Comparison of ENCODE assay signal across 10 cellular contexts in genomic region chr2:161416633-161417427, GRCh38. TPM values are rescaled to one million over a fixed set of nuclear protein-coding genes. Genes with fewer than 3 reads are reported as not detected.
DNase-seq lines count a peak whose midpoint lies in the region; ATAC-seq, FAIRE-seq and TF ChIP-seq lines count a peak whose summit lies in the region.
"Had no signal": no experiment of that assay in that cellular context is flagged by ENCODE, and none has a peak within 500 bp of the region (broad histone marks: within the 10 kb centered on the region; RNA-seq: fewer than 3 reads in every experiment).

No MANE protein-coding gene starts in this region.

- no peak for TF ChIP-seq EP300 in A549 (IDR thresholded peaks at IDR 0.05)

- TF ChIP-seq CTCF in A549 (IDR thresholded peaks at IDR 0.05) = no peak
- no peak for TF ChIP-seq CTCF in DOHH2 (IDR thresholded peaks at IDR 0.05; ENCODE audit: low read depth, low read length, poor library complexity, severe bottlenecking)
- no peak for TF ChIP-seq CTCF in activated CD8-positive, alpha-beta T cell treated with anti-CD3 and anti-CD28 coated beads for 36 hours (IDR thresholded peaks at IDR 0.05)

- CTCF ChIA-PET in A549 (lab: Yijun Ruan, JAX) = interaction anchor here (0.6 to 1.3 kb wide), 3 partner anchors 32 to 143 kb away, joined by 3 read pairs; no protein-coding TSS in a partner anchor
- CTCF ChIA-PET in activated CD8-positive, alpha-beta T cell treated with anti-CD3 and anti-CD28 coated beads for 36 hours (lab: Charles Lee) = interaction anchor here (1.5 kb wide), 1 partner anchor 11 kb away, joined by 6 read pairs; no protein-coding TSS in a partner anchor

- intact Hi-C loops in activated CD8-positive, alpha-beta T cell treated with anti-CD3 and anti-CD28 coated beads for 36 hours (cut with micrococcal nuclease) = no loop called here

- no peak overlapping the region for H3K27ac Mint-ChIP-seq in activated CD8-positive, alpha-beta T cell treated with anti-CD3 and anti-CD28 coated beads for 36 hours

- 47% methylated on average over 41 of the region's 44 CpGs for WGBS in A549 (ENCODE audit: missing lambda C conversion rate)

- DNase-seq in A549 (ENCODE audit: low read depth in 1 of 2, low spot score in 1 of 2) = no peak
- no peak for DNase-seq in activated CD8-positive, alpha-beta T cell treated with anti-CD3 and anti-CD28 coated beads for 36 hours
- DNase-seq in left kidney (ENCODE audit: low read depth, low spot score) = peak; percentile 15
- DNase-seq in RPMI8226 = no peak
- no peak for DNase-seq in GF-D8 (lab: John Stamatoyannopoulos, UW)
- DNase-seq: activated CD4-positive, CD25-positive, alpha-beta regulatory T cell had no signal

- H3K9me2 ChIP-seq in DOHH2 (replicated peaks; ENCODE audit: control insufficient read depth, low read length) = no peaks in the 10 kb centered on the region

- H3K9me3 Mint-ChIP-seq in activated CD8-positive, alpha-beta T cell treated with anti-CD3 and anti-CD28 coated beads for 36 hours = no peaks in the 10 kb centered on the region

- H3K4me3 ChIP-seq in A549 (peak overlapping the region; percentile 24), DOHH2 (ENCODE audit: low read length) (peak overlapping the region; percentile 48; the same call in 1 of the 2 replicates)

- peaks cover 43% of the 10 kb centered on the region for H3K4me1 Mint-ChIP-seq in activated CD8-positive, alpha-beta T cell treated with anti-CD3 and anti-CD28 coated beads for 36 hours (ENCODE audit: low read depth)

- H3K4me3 Mint-ChIP-seq in activated CD8-positive, alpha-beta T cell treated with anti-CD3 and anti-CD28 coated beads for 36 hours = peak overlapping the region; percentile 26

- no peak for TF ChIP-seq RAD21 in A549 (conservative IDR thresholded peaks at IDR 0.05 in 1 of 2, IDR thresholded peaks at IDR 0.05 in 1 of 2)

- H3K36me3 Mint-ChIP-seq in activated CD8-positive, alpha-beta T cell treated with anti-CD3 and anti-CD28 coated beads for 36 hours (ENCODE audit: low read depth) = peaks cover 2% of the 10 kb centered on the region

- H3K27ac ChIP-seq in A549 (no peak overlapping the region), DOHH2 (ENCODE audit: low read depth, low read length) (no peak overlapping the region)

- H3K36me3 ChIP-seq in DOHH2 (ENCODE audit: control insufficient read depth, low read length) = no peaks in the 10 kb centered on the region

- H3K4me1 ChIP-seq in A549 (no peaks in the 10 kb centered on the region), DOHH2 (ENCODE audit: control insufficient read depth, low read length) (peaks cover 37% of the 10 kb centered on the region)

- peaks cover 58% of the 10 kb centered on the region for H3K27me3 ChIP-seq in DOHH2 (ENCODE audit: control insufficient read depth, low read length)

- FAIRE-seq in A549 (lab: Jason Lieb, UNC) = no peak
- FAIRE-seq: colon had no signal

- H3K27me3 Mint-ChIP-seq in activated CD8-positive, alpha-beta T cell treated with anti-CD3 and anti-CD28 coated beads for 36 hours = peaks cover 64% of the 10 kb centered on the region

- no peaks in the 10 kb centered on the region for H4K20me1 ChIP-seq in DOHH2 (ENCODE audit: control insufficient read depth, insufficient read depth, low read depth, low read length)

- ATAC-seq in A549 (peak in 1 of 2 experiments; percentile 6; a peak in 3 of 6 replicates), GM19351 (IDR thresholded peaks at IDR 0.05; ENCODE audit: unreplicated experiment) (no peak), HG03159 (IDR thresholded peaks at IDR 0.05; ENCODE audit: unreplicated experiment) (no peak)
- ATAC-seq in activated CD8-positive, alpha-beta T cell treated with anti-CD3 and anti-CD28 coated beads for 36 hours = peak; percentile 19

- POLR2A ChIA-PET in A549 (lab: Yijun Ruan, JAX) = no interaction called here
- POLR2A ChIA-PET in activated CD8-positive, alpha-beta T cell treated with anti-CD3 and anti-CD28 coated beads for 36 hours (lab: Charles Lee) = interaction anchor here (0.6 to 1.8 kb wide), 3 partner anchors 8 to 1233 kb away, joined by 3 to 5 read pairs (median 4); no protein-coding TSS in a partner anchor

- peak overlapping the region; percentile 64 for H3K4me2 ChIP-seq in A549
- peak overlapping the region; percentile 53 for H3K4me2 ChIP-seq in DOHH2 (ENCODE audit: low read length)

- H3K9me3 ChIP-seq in A549 = no peaks in the 10 kb centered on the region
- H3K9me3 ChIP-seq in DOHH2 (ENCODE audit: control insufficient read depth, insufficient read depth, low read length) = no peaks in the 10 kb centered on the region

- no peaks in the 10 kb centered on the region for H3F3A ChIP-seq in DOHH2 (ENCODE audit: control insufficient read depth, insufficient read depth)

- TF ChIP-seq POLR2A in A549 (IDR thresholded peaks at IDR 0.05; ENCODE audit: low read length) = no peak

- H3K79me2 ChIP-seq in DOHH2 (ENCODE audit: control insufficient read depth, low read length) = no peaks in the 10 kb centered on the region

TF ChIP-seq in A549, 52 proteins besides CTCF, POLR2A, EP300 and RAD21:
- TF ChIP-seq TP53 (CRISPR knock-in tag; IDR thresholded peaks at IDR 0.05) (no peak), CEBPB (IDR thresholded peaks at IDR 0.05) (no peak), RFX5 (IDR thresholded peaks at IDR 0.05) (no peak), CBX2 (IDR thresholded peaks at IDR 0.05; ENCODE audit: borderline replicate concordance, low read depth) (no peak), ESRRA (IDR thresholded peaks at IDR 0.05; ENCODE audit: borderline replicate concordance, low read length) (no peak), NFE2L2 (conservative IDR thresholded peaks at IDR 0.05; ENCODE audit: low read length) (no peak), BHLHE40 (IDR thresholded peaks at IDR 0.05; ENCODE audit: low read depth, low read length) (no peak)
- TF ChIP-seq, protein P1, sequence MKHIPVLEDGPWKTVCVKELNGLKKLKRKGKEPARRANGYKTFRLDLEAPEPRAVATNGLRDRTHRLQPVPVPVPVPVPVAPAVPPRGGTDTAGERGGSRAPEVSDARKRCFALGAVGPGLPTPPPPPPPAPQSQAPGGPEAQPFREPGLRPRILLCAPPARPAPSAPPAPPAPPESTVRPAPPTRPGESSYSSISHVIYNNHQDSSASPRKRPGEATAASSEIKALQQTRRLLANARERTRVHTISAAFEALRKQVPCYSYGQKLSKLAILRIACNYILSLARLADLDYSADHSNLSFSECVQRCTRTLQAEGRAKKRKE (CRISPR knock-in tag; IDR thresholded peaks at IDR 0.05; ENCODE audit: low read depth) = no peak

RNA-seq across cellular contexts. Expression of gene TBR1, which starts 0.7 kb away (rescaled TPM):
- polyA plus RNA-seq in A549 (2011; rRNA removed) (0.01 TPM in 1 of 2 replicates, not detected in the other), A549 (2017; fragmentation: RNase III; extraction: RNeasy Plus Mini Kit Qiagen cat#74134 plus additional on column Dnase treatment) (0.07 to 0.09 TPM (median 0.09 TPM) in 3 replicates)
- under 0.01 TPM in 1 of 2 replicates, not detected in the other for polyA plus RNA-seq in A549 (2012; cell fraction: cytosol; rRNA removed)
- polyA plus RNA-seq in A549 (2012; cell fraction: nucleus; rRNA removed) = 0.10 and 0.17 TPM in 2 replicates
- polyA minus RNA-seq in A549 (2011; rRNA and poly(A)+ RNA removed) = 0.04 and 0.05 TPM in 2 replicates
- total RNA-seq in activated CD8-positive, alpha-beta T cell treated with anti-CD3 and anti-CD28 coated beads for 36 hours = not detected
